In the genomic region with DNA sequence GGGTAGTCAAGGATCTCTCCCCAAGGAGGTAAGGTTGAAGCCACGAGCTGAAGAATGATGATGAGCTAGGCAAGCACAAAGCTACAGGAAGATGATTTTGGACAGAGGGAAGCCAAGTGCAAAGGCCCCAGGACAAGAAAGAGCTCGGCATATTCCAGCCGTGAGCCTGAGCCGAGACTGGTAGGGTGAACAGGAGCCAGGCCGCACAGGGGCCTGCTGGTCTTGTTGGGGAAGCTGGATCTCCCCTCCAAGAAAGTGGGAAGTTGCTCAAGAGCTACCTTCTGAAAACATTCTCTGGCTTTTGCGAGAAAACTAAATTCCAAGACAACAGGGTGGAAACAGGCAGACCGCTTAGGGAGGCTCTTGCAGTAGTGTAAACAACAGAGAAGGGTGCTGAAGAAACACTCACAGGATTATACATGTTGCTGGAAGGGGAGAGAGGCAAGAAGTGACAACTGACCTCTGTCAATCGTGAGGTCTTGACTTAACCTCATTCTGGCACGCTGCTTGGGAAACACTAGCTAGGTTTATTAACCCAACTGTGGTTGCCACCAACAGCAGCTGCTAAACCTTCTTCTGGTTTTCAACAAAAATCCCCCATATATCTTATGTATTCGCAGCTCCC, we compare ENCODE assay signal across 19 cellular contexts.
"Had no signal": no experiment of that assay in that cellular context is flagged by ENCODE, and none has a peak within 500 bp of the region (broad histone marks: within the 10 kb centered on the region; RNA-seq: fewer than 3 reads in every experiment).

No MANE protein-coding gene starts in this region.

- H3K27me3 Mint-ChIP-seq: activated CD4-positive, alpha-beta T cell treated with anti-CD3 and anti-CD28 coated beads, Interleukin-2, amount 10 ng/mL, durations not matched to agents 7 days and 5 days; activated naive CD4-positive, alpha-beta T cell treated with anti-CD3 and anti-CD28 coated beads, Interleukin-2, amount 10 ng/mL, durations not matched to agents 7 days and 5 days; stimulated activated naive CD8-positive, alpha-beta T cell treated with anti-CD3 and anti-CD28 coated beads, Interleukin-15, amount 100 ng/mL, for 72 hours; T-helper 17 cell had no signal

- H3K4me3 ChIP-seq: esophagus squamous epithelium, heart left ventricle, left ventricle myocardium inferior, neural progenitor cell, pancreas, thoracic aorta, vagina had no signal

- H3K27ac ChIP-seq: esophagus squamous epithelium, heart left ventricle, left ventricle myocardium inferior, neural progenitor cell, pancreas, thoracic aorta, vagina had no signal

- H3K9me3 ChIP-seq: esophagus squamous epithelium, heart left ventricle, left ventricle myocardium inferior, pancreas, thoracic aorta, vagina had no signal

- H3K4me3 Mint-ChIP-seq: activated CD4-positive, alpha-beta T cell treated with anti-CD3 and anti-CD28 coated beads, Interleukin-2, amount 10 ng/mL, durations not matched to agents 7 days and 5 days; activated naive CD4-positive, alpha-beta T cell treated with anti-CD3 and anti-CD28 coated beads, Interleukin-2, amount 10 ng/mL, durations not matched to agents 7 days and 5 days; neural progenitor cell; stimulated activated naive CD8-positive, alpha-beta T cell treated with anti-CD3 and anti-CD28 coated beads, Interleukin-15, amount 100 ng/mL, for 72 hours; T-helper 17 cell had no signal

- H3K27ac Mint-ChIP-seq: activated CD4-positive, alpha-beta T cell treated with anti-CD3 and anti-CD28 coated beads, Interleukin-2, amount 10 ng/mL, durations not matched to agents 7 days and 5 days; activated naive CD4-positive, alpha-beta T cell treated with anti-CD3 and anti-CD28 coated beads, Interleukin-2, amount 10 ng/mL, durations not matched to agents 7 days and 5 days; neural progenitor cell; stimulated activated naive CD8-positive, alpha-beta T cell treated with anti-CD3 and anti-CD28 coated beads, Interleukin-15, amount 100 ng/mL, for 72 hours; T-helper 17 cell had no signal

- H3K27me3 ChIP-seq: brain microvascular endothelial cell, esophagus squamous epithelium, heart left ventricle, neural progenitor cell, pancreas, vagina had no signal

- H3K36me3 Mint-ChIP-seq: activated naive CD4-positive, alpha-beta T cell treated with anti-CD3 and anti-CD28 coated beads, Interleukin-2, amount 10 ng/mL, durations not matched to agents 7 days and 5 days had no signal

- H3K9me3 Mint-ChIP-seq: activated CD4-positive, alpha-beta T cell treated with anti-CD3 and anti-CD28 coated beads, Interleukin-2, amount 10 ng/mL, durations not matched to agents 7 days and 5 days had no signal

- DNase-seq: activated CD4-positive, alpha-beta T cell treated with anti-CD3 and anti-CD28 coated beads, Interleukin-2, amount 10 ng/mL, durations not matched to agents 7 days and 5 days; activated CD4-positive, CD25-positive, alpha-beta regulatory T cell; activated CD8-positive, alpha-beta memory T cell treated with anti-CD3 and anti-CD28 coated beads for 24 hours; activated naive CD4-positive, alpha-beta T cell treated with anti-CD3 and anti-CD28 coated beads, Interleukin-2, amount 10 ng/mL, durations not matched to agents 7 days and 5 days; amniotic stem cell; cerebellar nuclear complex; esophagus squamous epithelium; heart left ventricle; left ventricle myocardium inferior; mesendoderm; pancreas; stimulated activated CD4-positive, alpha-beta T cell treated with anti-CD3 and anti-CD28 coated beads, Interleukin-4, amount 100 ng/mL, for 1 hour; stimulated activated CD8-positive, alpha-beta memory T cell treated with anti-CD3 and anti-CD28 coated beads, Interleukin-4, amount 100 ng/mL, for 48 hours; stimulated activated naive CD8-positive, alpha-beta T cell treated with anti-CD3 and anti-CD28 coated beads, Interleukin-15, amount 100 ng/mL, for 72 hours; T-helper 17 cell had no signal

- ATAC-seq: heart left ventricle; pancreas; stimulated activated naive CD8-positive, alpha-beta T cell treated with anti-CD3 and anti-CD28 coated beads, Interleukin-15, amount 100 ng/mL, for 72 hours; T-helper 17 cell had no signal

- H3K4me1 ChIP-seq: esophagus squamous epithelium, neural progenitor cell, pancreas, vagina had no signal

- H3K4me1 Mint-ChIP-seq: activated CD4-positive, alpha-beta T cell treated with anti-CD3 and anti-CD28 coated beads, Interleukin-2, amount 10 ng/mL, durations not matched to agents 7 days and 5 days; activated naive CD4-positive, alpha-beta T cell treated with anti-CD3 and anti-CD28 coated beads, Interleukin-2, amount 10 ng/mL, durations not matched to agents 7 days and 5 days; neural progenitor cell; stimulated activated naive CD8-positive, alpha-beta T cell treated with anti-CD3 and anti-CD28 coated beads, Interleukin-15, amount 100 ng/mL, for 72 hours had no signal

- H3K36me3 ChIP-seq: brain microvascular endothelial cell, esophagus squamous epithelium, heart left ventricle, left ventricle myocardium inferior, neural progenitor cell, pancreas, thoracic aorta, vagina had no signal
